Comparison of ENCODE assay signal across 11 cellular contexts in the genomic region with DNA sequence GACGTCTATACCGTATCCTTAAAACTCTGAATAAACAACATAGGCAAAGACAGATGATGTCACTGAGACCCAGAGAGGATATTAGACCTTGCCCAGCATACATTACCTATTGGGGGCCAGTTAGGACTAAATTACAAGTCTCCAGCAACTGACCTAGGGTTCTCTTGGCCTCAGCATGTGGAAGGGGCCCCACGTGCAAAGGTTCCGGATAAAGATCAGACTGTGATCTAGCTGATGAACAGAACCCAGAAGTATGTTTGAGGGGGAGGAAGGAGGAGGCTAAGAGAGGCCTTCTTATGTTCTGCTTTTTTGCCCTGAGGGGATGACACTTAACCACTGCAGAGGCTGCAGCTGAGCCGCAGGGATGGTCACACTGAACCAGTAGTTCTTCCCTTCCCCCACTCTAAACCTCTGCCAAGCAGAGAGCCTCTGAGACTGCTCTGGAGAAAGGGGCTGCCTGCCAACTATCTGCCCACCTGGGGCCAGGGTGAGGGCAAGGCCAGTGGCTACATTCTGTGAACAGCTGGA. TPM values are rescaled to one million over a fixed set of nuclear protein-coding genes. Genes with fewer than 3 reads are reported as not detected.
DNase-seq lines count a peak whose midpoint lies in the region; ATAC-seq, FAIRE-seq and TF ChIP-seq lines count a peak whose summit lies in the region.
"Had no signal": no experiment of that assay in that cellular context is flagged by ENCODE, and none has a peak within 500 bp of the region (broad histone marks: within the 10 kb centered on the region; RNA-seq: fewer than 3 reads in every experiment).

No MANE protein-coding gene starts in this region.

- no peak for FAIRE-seq in GM12891 (lab: Jason Lieb, UNC)
- FAIRE-seq: RCC 7860 had no signal

- CTCF ChIA-PET in WTC11 (lab: Charles Lee): interaction anchor here (0.6 to 1.0 kb wide), 2 partner anchors 53 to 1441 kb away, joined by 3 to 4 read pairs; no protein-coding TSS in a partner anchor

- peaks cover under 1% of the 10 kb centered on the region; the same call in 1 of the 2 replicates for H3K27me3 Mint-ChIP-seq in WTC11 (ENCODE audit: low read depth)
- no peaks in the 10 kb centered on the region for H3K27me3 Mint-ChIP-seq in naive B cell
- H3K27me3 Mint-ChIP-seq: activated naive CD8-positive, alpha-beta T cell had no signal

- ATAC-seq in WTC11 (no peak), naive B cell (ENCODE audit: low read depth in 2 of 2) (peak; percentile 5), GM21619 (IDR thresholded peaks at IDR 0.05; ENCODE audit: unreplicated experiment) (no peak)

- H3K4me3 Mint-ChIP-seq in WTC11 (no peak overlapping the region), naive B cell (peak overlapping the region in 5 of 8 donors; percentile 5 to 77 (median 67))
- H3K4me3 Mint-ChIP-seq: activated naive CD8-positive, alpha-beta T cell had no signal

- POLR2A ChIA-PET in WTC11 (lab: Charles Lee): no interaction called here

- H3K4me1 Mint-ChIP-seq in WTC11 (peaks cover 22% of the 10 kb centered on the region), naive B cell (peaks cover 15 to 24% (median 17%) of the 10 kb centered on the region in 3 donors)

- TF ChIP-seq POLR2A in GM12891 (IDR thresholded peaks at IDR 0.05; ENCODE audit: low read depth, low read length): no peak

- H3K36me3 Mint-ChIP-seq in WTC11 (no peaks in the 10 kb centered on the region), naive B cell (no peaks in the 10 kb centered on the region)

- H3K27ac Mint-ChIP-seq in WTC11 (peak overlapping the region; percentile 68), naive B cell (peak overlapping the region; percentile 39 to 84 (median 82))
- H3K27ac Mint-ChIP-seq: activated naive CD8-positive, alpha-beta T cell had no signal

- peaks cover 5% of the 10 kb centered on the region; the same call in 1 of the 2 replicates for H3K9me3 Mint-ChIP-seq in WTC11
- no peaks in the 10 kb centered on the region for H3K9me3 Mint-ChIP-seq in naive B cell

- no peak for TF ChIP-seq CTCF in WTC11 (IDR thresholded peaks at IDR 0.05)

- DNase-seq in EH (ENCODE audit: low read depth): peak; percentile 83
- peak; percentile 45 for DNase-seq in NCI-H1417 treated with DMSO at 0.1 percent for 48 hours (lab: John Stamatoyannopoulos, UW)
- no peak for DNase-seq in WTC11 (ENCODE audit: low spot score)
- peak; percentile 44 for DNase-seq in naive B cell
- DNase-seq in AG08395 (ENCODE audit: low spot score): no peak
- DNase-seq in GM12891 (ENCODE audit: insufficient read length, low spot score): no peak
- DNase-seq in NCI-H524 treated with DMSO at 0.1 percent for 48 hours (lab: John Stamatoyannopoulos, UW): no peak
- DNase-seq: stimulated activated CD4-positive, alpha-beta T cell treated with anti-CD3 and anti-CD28 coated beads, Interleukin-12 subunit alpha, Interleukin-12 subunit beta, amount 100 ng/mL, for 4 hours had no signal

TF ChIP-seq in WTC11, 78 proteins besides CTCF, POLR2A, EP300 and RAD21:
- TF ChIP-seq CREM (CRISPR knock-in tag; IDR thresholded peaks at IDR 0.05) (no peak), TP53 (CRISPR knock-in tag; IDR thresholded peaks at IDR 0.05) (no peak), CREB1 (CRISPR knock-in tag; IDR thresholded peaks at IDR 0.05) (no peak), SMAD4 (CRISPR knock-in tag; IDR thresholded peaks at IDR 0.05) (no peak), KAT7 (CRISPR knock-in tag; IDR thresholded peaks at IDR 0.05; ENCODE audit: borderline replicate concordance) (no peak), ZNF423 (CRISPR knock-in tag; IDR thresholded peaks at IDR 0.05) (no peak)
- TF ChIP-seq, protein P1, sequence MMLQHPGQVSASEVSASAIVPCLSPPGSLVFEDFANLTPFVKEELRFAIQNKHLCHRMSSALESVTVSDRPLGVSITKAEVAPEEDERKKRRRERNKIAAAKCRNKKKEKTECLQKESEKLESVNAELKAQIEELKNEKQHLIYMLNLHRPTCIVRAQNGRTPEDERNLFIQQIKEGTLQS (CRISPR knock-in tag; conservative IDR thresholded peaks at IDR 0.05): no peak
- TF ChIP-seq, protein P2, sequence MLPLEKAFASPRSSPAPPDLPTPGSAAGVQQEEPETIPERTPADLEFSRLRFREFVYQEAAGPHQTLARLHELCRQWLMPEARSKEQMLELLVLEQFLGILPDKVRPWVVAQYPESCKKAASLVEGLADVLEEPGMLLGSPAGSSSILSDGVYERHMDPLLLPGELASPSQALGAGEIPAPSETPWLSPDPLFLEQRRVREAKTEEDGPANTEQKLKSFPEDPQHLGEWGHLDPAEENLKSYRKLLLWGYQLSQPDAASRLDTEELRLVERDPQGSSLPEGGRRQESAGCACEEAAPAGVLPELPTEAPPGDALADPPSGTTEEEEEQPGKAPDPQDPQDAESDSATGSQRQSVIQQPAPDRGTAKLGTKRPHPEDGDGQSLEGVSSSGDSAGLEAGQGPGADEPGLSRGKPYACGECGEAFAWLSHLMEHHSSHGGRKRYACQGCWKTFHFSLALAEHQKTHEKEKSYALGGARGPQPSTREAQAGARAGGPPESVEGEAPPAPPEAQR (CRISPR knock-in tag; IDR thresholded peaks at IDR 0.05): no peak
- TF ChIP-seq, protein P3, sequence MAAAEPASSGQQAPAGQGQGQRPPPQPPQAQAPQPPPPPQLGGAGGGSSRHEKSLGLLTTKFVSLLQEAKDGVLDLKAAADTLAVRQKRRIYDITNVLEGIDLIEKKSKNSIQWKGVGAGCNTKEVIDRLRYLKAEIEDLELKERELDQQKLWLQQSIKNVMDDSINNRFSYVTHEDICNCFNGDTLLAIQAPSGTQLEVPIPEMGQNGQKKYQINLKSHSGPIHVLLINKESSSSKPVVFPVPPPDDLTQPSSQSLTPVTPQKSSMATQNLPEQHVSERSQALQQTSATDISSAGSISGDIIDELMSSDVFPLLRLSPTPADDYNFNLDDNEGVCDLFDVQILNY (CRISPR knock-in tag; IDR thresholded peaks at IDR 0.05): no peak

TF ChIP-seq in GM12891, 5 proteins besides CTCF, POLR2A, EP300 and RAD21:
- no peak for TF ChIP-seq TAF1 (IDR thresholded peaks at IDR 0.05; ENCODE audit: low read depth, low read length)
- no peak for TF ChIP-seq PAX5 (IDR thresholded peaks at IDR 0.05; ENCODE audit: insufficient read depth, low read length, severe bottlenecking)
- TF ChIP-seq POU2F2 (IDR thresholded peaks at IDR 0.05; ENCODE audit: low read depth, low read length): no peak
- no peak for TF ChIP-seq SPI1 (IDR thresholded peaks at IDR 0.05; ENCODE audit: low read depth, low read length)
- no peak for TF ChIP-seq POLR2AphosphoS5 (IDR thresholded peaks at IDR 0.05; ENCODE audit: low read depth, low read length)

RNA-seq across cellular contexts. Expression of a gene that starts 24.0 kb away (rescaled TPM):
- total RNA-seq in WTC11 (2021): 38.9 to 45.4 TPM (median 40.8 TPM) in 3 replicates
- polyA plus RNA-seq in naive B cell (ENCODE audit: low read depth in 6 of 6): 10 to 100 TPM in 5 of 6 donors, 1 to 10 TPM in 1; 9.3 to 34.0 (median 16.3) TPM
- 10.3 TPM for polyA plus RNA-seq in GM12891 (2012; ENCODE audit: low read depth, missing spikeins)

Comparison
In these comparisons a context has a peak if more than half of its experiments do, and no peak if none do; other contexts are left out.
1. DNase-seq: peak in EH (single experiment), NCI-H1417 treated with DMSO at 0.1 percent for 48 hours (single experiment) and naive B cell (single experiment); none in WTC11 (single experiment), AG08395 (single experiment), GM12891 (single experiment) and NCI-H524 treated with DMSO at 0.1 percent for 48 hours (single experiment).
2. ATAC-seq: peak in naive B cell (2 of 2); none in WTC11 (single experiment) and GM21619 (single experiment).